Comparison of ENCODE assay signal across 8 cellular contexts in the genomic region with DNA sequence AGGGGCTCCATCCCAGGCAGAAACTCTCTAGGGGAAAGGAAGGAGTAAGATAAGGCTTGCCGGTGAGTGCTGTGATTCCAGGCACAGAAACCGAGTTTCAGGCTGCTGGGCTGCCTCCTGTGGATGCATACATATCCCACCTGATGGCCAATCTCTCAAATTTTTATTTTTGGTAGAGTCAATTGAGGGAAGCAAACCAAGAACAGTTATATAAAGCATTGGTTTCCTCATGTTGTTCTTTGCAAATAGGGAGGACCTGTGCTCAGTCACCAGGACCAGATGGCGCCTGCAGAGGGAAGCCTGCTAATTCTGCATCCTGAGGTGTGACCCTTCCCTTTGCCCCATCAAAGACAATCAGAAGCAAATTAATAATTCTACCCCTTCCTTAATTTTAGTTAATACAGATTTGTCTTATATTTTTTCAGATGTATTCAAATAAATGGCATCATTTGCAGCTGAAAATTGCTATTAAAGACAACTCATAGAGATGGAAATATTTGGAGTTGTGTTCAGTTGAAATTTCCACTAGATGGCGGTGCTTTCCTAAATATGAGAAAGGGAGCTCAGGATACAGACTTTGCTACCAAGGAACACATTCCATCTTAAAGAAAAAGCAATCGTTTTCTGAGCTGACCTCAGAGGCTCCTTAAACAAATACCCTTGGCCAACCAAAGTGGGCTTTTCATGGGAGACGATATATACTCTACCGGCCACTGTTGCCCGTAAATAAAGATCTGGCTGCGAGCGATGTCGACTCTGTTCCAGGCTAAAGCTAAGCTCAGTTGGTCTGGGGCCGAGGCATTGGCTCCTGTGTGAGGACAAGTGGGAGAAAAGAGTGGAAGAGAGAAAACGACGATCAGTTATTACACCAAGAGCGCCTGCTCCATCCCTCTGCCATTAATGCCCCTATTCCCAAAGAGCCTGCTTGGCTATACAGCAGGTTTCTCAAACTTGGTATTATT.
DNase-seq lines count a peak whose midpoint lies in the region; ATAC-seq and TF ChIP-seq lines count a peak whose summit lies in the region.

No MANE protein-coding gene starts in this region.

- POLR2A ChIA-PET in Panc1 (lab: Charles Lee), result no interaction called here

- CTCF ChIA-PET in Panc1 (lab: Charles Lee), result interaction anchor here (0.6 to 0.8 kb wide), 4 partner anchors 12 to 607 kb away, joined by 3 to 16 read pairs (median 6); no protein-coding TSS in a partner anchor

- no peaks in the 10 kb centered on the region for H3K4me1 ChIP-seq in Panc1 (ENCODE audit: control insufficient read depth, insufficient read depth, low read length)

- no peaks in the 10 kb centered on the region for H3K9me3 Mint-ChIP-seq in neural crest cell
- H3K9me3 Mint-ChIP-seq in activated T-helper 1 cell treated with anti-CD3 and anti-CD28 coated beads, Interleukin-12 subunit alpha, Interleukin-12 subunit beta, Interleukin-2, Interleukin-4 antibody, amounts not matched to agents 30 ng/mL and 10 ng/mL and 1 ng/mL, durations not matched to agents 14 hours and 24 hours and 36 hours, result no peaks in the 10 kb centered on the region

- H3K9me3 ChIP-seq in Panc1 (ENCODE audit: control insufficient read depth, insufficient read depth, low read depth, low read length), result no peaks in the 10 kb centered on the region

- no peaks in the 10 kb centered on the region for H3K27me3 ChIP-seq in Panc1 (ENCODE audit: control insufficient read depth, insufficient read depth, low read length)

- TF ChIP-seq POLR2A in erythroblast (IDR thresholded peaks at IDR 0.05; ENCODE audit: low read length), result no peak

- peak; percentile 27 for DNase-seq in GM04503 (ENCODE audit: low read depth)
- DNase-seq in HPDE6-E6E7 (ENCODE audit: extremely low spot score), result peak; percentile 21
- DNase-seq in Panc1 (ENCODE audit: low read depth, low spot score), result peak; percentile 18
- peak; percentile 17 to 54 for DNase-seq in erythroblast (lab: John Stamatoyannopoulos, UW)
- DNase-seq in neural crest cell (ENCODE audit: low read depth, low spot score), result peak; percentile 19
- DNase-seq in activated CD4-positive, alpha-beta T cell treated with anti-CD3 and anti-CD28 coated beads for 1 hour, result no peak
- DNase-seq in activated T-helper 1 cell treated with anti-CD3 and anti-CD28 coated beads, Interleukin-12 subunit alpha, Interleukin-12 subunit beta, Interleukin-2, Interleukin-4 antibody, amounts not matched to agents 30 ng/mL and 10 ng/mL and 1 ng/mL, durations not matched to agents 14 hours and 24 hours and 36 hours (ENCODE audit: low spot score), result no peak

- H3K36me3 Mint-ChIP-seq in neural crest cell (ENCODE audit: low read depth), result no peaks in the 10 kb centered on the region
- no peaks in the 10 kb centered on the region for H3K36me3 Mint-ChIP-seq in activated T-helper 1 cell treated with anti-CD3 and anti-CD28 coated beads, Interleukin-12 subunit alpha, Interleukin-12 subunit beta, Interleukin-2, Interleukin-4 antibody, amounts not matched to agents 30 ng/mL and 10 ng/mL and 1 ng/mL, durations not matched to agents 14 hours and 24 hours and 36 hours (ENCODE audit: low read depth)

- no peak overlapping the region for H3K27ac Mint-ChIP-seq in neural crest cell (ENCODE audit: unreplicated experiment)
- H3K27ac Mint-ChIP-seq in activated T-helper 1 cell treated with anti-CD3 and anti-CD28 coated beads, Interleukin-12 subunit alpha, Interleukin-12 subunit beta, Interleukin-2, Interleukin-4 antibody, amounts not matched to agents 30 ng/mL and 10 ng/mL and 1 ng/mL, durations not matched to agents 14 hours and 24 hours and 36 hours, result no peak overlapping the region

- no TSS peak for BruUV-seq in Panc1 (replicated peaks; lab: Mats Ljungman, UMichigan)

- no peak overlapping the region for H3K27ac ChIP-seq in Panc1 (ENCODE audit: low read length)

- no peak overlapping the region for H3K4me3 Mint-ChIP-seq in neural crest cell
- H3K4me3 Mint-ChIP-seq in activated T-helper 1 cell treated with anti-CD3 and anti-CD28 coated beads, Interleukin-12 subunit alpha, Interleukin-12 subunit beta, Interleukin-2, Interleukin-4 antibody, amounts not matched to agents 30 ng/mL and 10 ng/mL and 1 ng/mL, durations not matched to agents 14 hours and 24 hours and 36 hours, result no peak overlapping the region

- peak; percentile 63 for TF ChIP-seq CTCF in Panc1 (IDR thresholded peaks at IDR 0.05)
- peak; percentile 86 for TF ChIP-seq CTCF in neural crest cell (conservative IDR thresholded peaks at IDR 0.05)

- in situ Hi-C loops in Panc1 (cut with HindIII; ENCODE audit: low pct_unique_long_range_greater_than_20kb, low sequenced_read_pairs), result no loop called here

- H3K27me3 Mint-ChIP-seq in neural crest cell (ENCODE audit: low read depth), result no peaks in the 10 kb centered on the region
- peaks cover 9% of the 10 kb centered on the region for H3K27me3 Mint-ChIP-seq in activated T-helper 1 cell treated with anti-CD3 and anti-CD28 coated beads, Interleukin-12 subunit alpha, Interleukin-12 subunit beta, Interleukin-2, Interleukin-4 antibody, amounts not matched to agents 30 ng/mL and 10 ng/mL and 1 ng/mL, durations not matched to agents 14 hours and 24 hours and 36 hours (ENCODE audit: insufficient read depth)

- H3K36me3 ChIP-seq in Panc1 (ENCODE audit: control insufficient read depth, insufficient read depth, low read length), result no peaks in the 10 kb centered on the region

- peak; percentile 71; the same call in 1 of the 2 replicates for ATAC-seq in Panc1
- ATAC-seq in HG03439 (IDR thresholded peaks at IDR 0.05; ENCODE audit: unreplicated experiment), result no peak

- intact Hi-C loops in Panc1 (cut with micrococcal nuclease; ENCODE audit: unreplicated experiment), result loop anchor here (2.0 to 5.0 kb wide), 2 partner anchors 282 to 609 kb away; no protein-coding TSS in a partner anchor
- intact Hi-C loops in activated T-helper 1 cell treated with anti-CD3 and anti-CD28 coated beads, Interleukin-12 subunit alpha, Interleukin-12 subunit beta, Interleukin-2, Interleukin-4 antibody, amounts not matched to agents 30 ng/mL and 10 ng/mL and 1 ng/mL, durations not matched to agents 14 hours and 24 hours and 36 hours (cut with micrococcal nuclease), result loop anchor here (2.0 kb wide), 1 partner anchor 609 kb away; no protein-coding TSS in a partner anchor

- peaks cover 13% of the 10 kb centered on the region for H3K4me1 Mint-ChIP-seq in neural crest cell
- H3K4me1 Mint-ChIP-seq in activated T-helper 1 cell treated with anti-CD3 and anti-CD28 coated beads, Interleukin-12 subunit alpha, Interleukin-12 subunit beta, Interleukin-2, Interleukin-4 antibody, amounts not matched to agents 30 ng/mL and 10 ng/mL and 1 ng/mL, durations not matched to agents 14 hours and 24 hours and 36 hours (ENCODE audit: low read depth), result no peaks in the 10 kb centered on the region

- no peak overlapping the region for H3K4me3 ChIP-seq in Panc1 (ENCODE audit: low read depth in 2 of 2, low read length in 2 of 2)

Comparison
In these comparisons a context has a peak if more than half of its experiments do, and no peak if none do; other contexts are left out.
1. DNase-seq: peak in GM04503 (single experiment), HPDE6-E6E7 (single experiment), Panc1 (single experiment), erythroblast (2 of 2) and neural crest cell (single experiment); none in activated CD4-positive, alpha-beta T cell treated with anti-CD3 and anti-CD28 coated beads for 1 hour (single experiment) and activated T-helper 1 cell treated with anti-CD3 and anti-CD28 coated beads, Interleukin-12 subunit alpha, Interleukin-12 subunit beta, Interleukin-2, Interleukin-4 antibody, amounts not matched to agents 30 ng/mL and 10 ng/mL and 1 ng/mL, durations not matched to agents 14 hours and 24 hours and 36 hours (single experiment).